1 cellular context compared by ENCODE assay signal in genomic region chr10:23438547-23439451, GRCh38.
TF ChIP-seq lines count a peak whose summit lies in the region.

A gene with protein sequence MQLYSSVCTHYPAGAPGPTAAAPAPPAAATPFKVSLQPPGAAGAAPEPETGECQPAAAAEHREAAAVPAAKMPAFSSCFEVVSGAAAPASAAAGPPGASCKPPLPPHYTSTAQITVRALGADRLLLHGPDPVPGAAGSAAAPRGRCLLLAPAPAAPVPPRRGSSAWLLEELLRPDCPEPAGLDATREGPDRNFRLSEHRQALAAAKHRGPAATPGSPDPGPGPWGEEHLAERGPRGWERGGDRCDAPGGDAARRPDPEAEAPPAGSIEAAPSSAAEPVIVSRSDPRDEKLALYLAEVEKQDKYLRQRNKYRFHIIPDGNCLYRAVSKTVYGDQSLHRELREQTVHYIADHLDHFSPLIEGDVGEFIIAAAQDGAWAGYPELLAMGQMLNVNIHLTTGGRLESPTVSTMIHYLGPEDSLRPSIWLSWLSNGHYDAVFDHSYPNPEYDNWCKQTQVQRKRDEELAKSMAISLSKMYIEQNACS (plus strand): TSS chr10:23439075. CDS start chr10:23439458, 383 bp downstream.

TF ChIP-seq in HepG2, 621 proteins besides CTCF, POLR2A, EP300 and RAD21 (continued from another document and continues in another):
- TF ChIP-seq PCBP1 (IDR thresholded peaks at IDR 0.05; ENCODE audit: borderline replicate concordance, low read depth, low read length): no peak
- no peak for TF ChIP-seq KLF9 (CRISPR knock-in tag; IDR thresholded peaks at IDR 0.05; ENCODE audit: low read depth)
- 0 out of 2 replicates have a peak, but pooled peaks have one; percentile 32 for TF ChIP-seq GATAD2A (CRISPR knock-in tag; IDR thresholded peaks at IDR 0.05)
- no peak for TF ChIP-seq GLMP (CRISPR knock-in tag; IDR thresholded peaks at IDR 0.05; ENCODE audit: borderline replicate concordance)
- TF ChIP-seq CBX1 (IDR thresholded peaks at IDR 0.05; ENCODE audit: low read depth): no peak
- 0 out of 2 replicates have a peak, but pooled peaks have one; percentile 35 for TF ChIP-seq RFXAP (CRISPR knock-in tag; IDR thresholded peaks at IDR 0.05; ENCODE audit: borderline replicate concordance)
- TF ChIP-seq MEF2D (CRISPR knock-in tag; IDR thresholded peaks at IDR 0.05): no peak
- TF ChIP-seq ZNF629 (CRISPR knock-in tag; conservative IDR thresholded peaks at IDR 0.05): no peak
- no peak; the same call in 1 of the 2 replicates for TF ChIP-seq ZSCAN9 (CRISPR knock-in tag; IDR thresholded peaks at IDR 0.05; ENCODE audit: borderline replicate concordance)
- peak; percentile 23; the same call in 1 of the 2 replicates for TF ChIP-seq CBFB (CRISPR knock-in tag; IDR thresholded peaks at IDR 0.05)
- peak; percentile 81; the same call in 1 of the 2 replicates for TF ChIP-seq CREB1 (IDR thresholded peaks at IDR 0.05)
- TF ChIP-seq CREB1 (CRISPR knock-in tag; IDR thresholded peaks at IDR 0.05): no peak
- TF ChIP-seq ZBTB7A (CRISPR knock-in tag; IDR thresholded peaks at IDR 0.05): no peak
- no peak for TF ChIP-seq ATF4 (CRISPR knock-in tag; IDR thresholded peaks at IDR 0.05)
- TF ChIP-seq SATB2 (CRISPR knock-in tag; IDR thresholded peaks at IDR 0.05): no peak
- no peak for TF ChIP-seq ZNF3 (CRISPR knock-in tag; IDR thresholded peaks at IDR 0.05)
- TF ChIP-seq PAX8 (CRISPR knock-in tag; IDR thresholded peaks at IDR 0.05; ENCODE audit: borderline replicate concordance): no peak
- TF ChIP-seq ZNF749 (CRISPR knock-in tag; IDR thresholded peaks at IDR 0.05; ENCODE audit: borderline replicate concordance): 0 out of 2 replicates have a peak, but pooled peaks have one; percentile 51
- peak; percentile 30; the same call in 1 of the 2 replicates for TF ChIP-seq KDM5B (CRISPR knock-in tag; IDR thresholded peaks at IDR 0.05; ENCODE audit: borderline replicate concordance)
- TF ChIP-seq ZNF792 (CRISPR knock-in tag; IDR thresholded peaks at IDR 0.05): no peak
- TF ChIP-seq ZNF567 (CRISPR knock-in tag; IDR thresholded peaks at IDR 0.05; ENCODE audit: borderline replicate concordance): no peak
- TF ChIP-seq ZNF253 (CRISPR knock-in tag; IDR thresholded peaks at IDR 0.05; ENCODE audit: borderline replicate concordance): no peak
- TF ChIP-seq ZNF746 (CRISPR knock-in tag; IDR thresholded peaks at IDR 0.05): no peak
- TF ChIP-seq ZFX (CRISPR knock-in tag; IDR thresholded peaks at IDR 0.05; ENCODE audit: low read depth): peak; percentile 67
- no peak for TF ChIP-seq SOX13 (IDR thresholded peaks at IDR 0.05)
- TF ChIP-seq SOX13 (CRISPR knock-in tag; conservative IDR thresholded peaks at IDR 0.05 in 1 of 2, IDR thresholded peaks at IDR 0.05 in 1 of 2): no peak
- TF ChIP-seq, protein P1, sequence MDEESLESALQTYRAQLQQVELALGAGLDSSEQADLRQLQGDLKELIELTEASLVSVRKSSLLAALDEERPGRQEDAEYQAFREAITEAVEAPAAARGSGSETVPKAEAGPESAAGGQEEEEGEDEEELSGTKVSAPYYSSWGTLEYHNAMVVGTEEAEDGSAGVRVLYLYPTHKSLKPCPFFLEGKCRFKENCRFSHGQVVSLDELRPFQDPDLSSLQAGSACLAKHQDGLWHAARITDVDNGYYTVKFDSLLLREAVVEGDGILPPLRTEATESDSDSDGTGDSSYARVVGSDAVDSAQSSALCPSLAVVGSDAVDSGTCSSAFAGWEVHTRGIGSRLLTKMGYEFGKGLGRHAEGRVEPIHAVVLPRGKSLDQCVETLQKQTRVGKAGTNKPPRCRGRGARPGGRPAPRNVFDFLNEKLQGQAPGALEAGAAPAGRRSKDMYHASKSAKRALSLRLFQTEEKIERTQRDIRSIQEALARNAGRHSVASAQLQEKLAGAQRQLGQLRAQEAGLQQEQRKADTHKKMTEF (CRISPR knock-in tag; IDR thresholded peaks at IDR 0.05): no peak
- no peak for TF ChIP-seq FOXM1 (CRISPR knock-in tag; IDR thresholded peaks at IDR 0.05)
- no peak for TF ChIP-seq ZNF773 (CRISPR knock-in tag; IDR thresholded peaks at IDR 0.05; ENCODE audit: borderline replicate concordance)
- TF ChIP-seq, protein P2, sequence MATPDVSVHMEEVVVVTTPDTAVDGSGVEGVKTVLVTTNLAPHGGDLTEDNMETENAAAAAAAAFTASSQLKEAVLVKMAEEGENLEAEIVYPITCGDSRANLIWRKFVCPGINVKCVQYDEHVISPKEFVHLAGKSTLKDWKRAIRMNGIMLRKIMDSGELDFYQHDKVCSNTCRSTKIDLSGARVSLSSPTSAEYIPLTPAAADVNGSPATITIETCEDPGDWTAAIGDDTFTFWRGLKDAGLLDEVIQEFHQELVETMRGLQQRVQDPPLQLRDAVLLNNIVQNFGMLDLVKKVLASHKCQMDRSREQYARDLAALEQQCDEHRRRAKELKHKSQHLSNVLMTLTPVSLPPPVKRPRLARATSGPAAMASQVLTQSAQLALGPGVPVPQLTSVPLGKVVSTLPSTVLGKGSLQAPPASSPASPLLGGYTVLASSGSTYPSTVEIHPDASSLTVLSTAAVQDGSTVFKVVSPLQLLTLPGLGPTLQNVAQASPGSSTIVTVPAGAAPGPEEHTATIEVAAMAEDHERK (CRISPR knock-in tag; IDR thresholded peaks at IDR 0.05; ENCODE audit: low read depth): no peak
- TF ChIP-seq ZNF251 (CRISPR knock-in tag; IDR thresholded peaks at IDR 0.05): no peak
- no peak for TF ChIP-seq ZNF142 (CRISPR knock-in tag; IDR thresholded peaks at IDR 0.05)
- TF ChIP-seq ZC3H13 (CRISPR knock-in tag; IDR thresholded peaks at IDR 0.05): no peak
- no peak for TF ChIP-seq NR3C1 (CRISPR knock-in tag; IDR thresholded peaks at IDR 0.05)
- TF ChIP-seq ZNF672 (CRISPR knock-in tag; IDR thresholded peaks at IDR 0.05): no peak
- no peak for TF ChIP-seq ZNF274 (CRISPR knock-in tag; IDR thresholded peaks at IDR 0.05)
- no peak for TF ChIP-seq ZNF552 (CRISPR knock-in tag; IDR thresholded peaks at IDR 0.05; ENCODE audit: borderline replicate concordance)
- TF ChIP-seq EED (CRISPR knock-in tag; IDR thresholded peaks at IDR 0.05): no peak
- TF ChIP-seq ZNF691 (CRISPR knock-in tag; IDR thresholded peaks at IDR 0.05; ENCODE audit: borderline replicate concordance, low read depth): no peak
- peak; percentile 73 for TF ChIP-seq SAP130 (CRISPR knock-in tag; IDR thresholded peaks at IDR 0.05; ENCODE audit: low read depth)
- TF ChIP-seq ZNF501 (CRISPR knock-in tag; IDR thresholded peaks at IDR 0.05): no peak
- no peak for TF ChIP-seq ZNF878 (CRISPR knock-in tag; IDR thresholded peaks at IDR 0.05)
- no peak for TF ChIP-seq GTF3A (CRISPR knock-in tag; conservative IDR thresholded peaks at IDR 0.05)
- TF ChIP-seq HNRNPK (IDR thresholded peaks at IDR 0.05; ENCODE audit: low read depth, low read length, poor library complexity, severe bottlenecking): no peak
- no peak for TF ChIP-seq ZSCAN31 (CRISPR knock-in tag; IDR thresholded peaks at IDR 0.05; ENCODE audit: low read depth)
- 0 out of 2 replicates have a peak, but pooled peaks have one; percentile 28 for TF ChIP-seq ZNF263 (CRISPR knock-in tag; IDR thresholded peaks at IDR 0.05)
- TF ChIP-seq ELF4 (CRISPR knock-in tag; IDR thresholded peaks at IDR 0.05; ENCODE audit: borderline replicate concordance): no peak
- TF ChIP-seq PCBP2 (optimal IDR thresholded peaks at IDR 0.05; ENCODE audit: low read depth, low read length, poor library complexity, severe bottlenecking): no peak
- no peak for TF ChIP-seq FOXA1 (IDR thresholded peaks at IDR 0.05)
- peak; percentile 90 for TF ChIP-seq FOXA1 (CRISPR knock-in tag; IDR thresholded peaks at IDR 0.05)
- no peak for TF ChIP-seq MTF2 (CRISPR knock-in tag; IDR thresholded peaks at IDR 0.05; ENCODE audit: borderline replicate concordance)
- TF ChIP-seq TAF15 (IDR thresholded peaks at IDR 0.05; ENCODE audit: low read depth, low read length, poor library complexity, severe bottlenecking): no peak
- TF ChIP-seq, protein P3, sequence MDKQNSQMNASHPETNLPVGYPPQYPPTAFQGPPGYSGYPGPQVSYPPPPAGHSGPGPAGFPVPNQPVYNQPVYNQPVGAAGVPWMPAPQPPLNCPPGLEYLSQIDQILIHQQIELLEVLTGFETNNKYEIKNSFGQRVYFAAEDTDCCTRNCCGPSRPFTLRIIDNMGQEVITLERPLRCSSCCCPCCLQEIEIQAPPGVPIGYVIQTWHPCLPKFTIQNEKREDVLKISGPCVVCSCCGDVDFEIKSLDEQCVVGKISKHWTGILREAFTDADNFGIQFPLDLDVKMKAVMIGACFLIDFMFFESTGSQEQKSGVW (CRISPR knock-in tag; IDR thresholded peaks at IDR 0.05; ENCODE audit: borderline replicate concordance): no peak
- TF ChIP-seq, protein P4, sequence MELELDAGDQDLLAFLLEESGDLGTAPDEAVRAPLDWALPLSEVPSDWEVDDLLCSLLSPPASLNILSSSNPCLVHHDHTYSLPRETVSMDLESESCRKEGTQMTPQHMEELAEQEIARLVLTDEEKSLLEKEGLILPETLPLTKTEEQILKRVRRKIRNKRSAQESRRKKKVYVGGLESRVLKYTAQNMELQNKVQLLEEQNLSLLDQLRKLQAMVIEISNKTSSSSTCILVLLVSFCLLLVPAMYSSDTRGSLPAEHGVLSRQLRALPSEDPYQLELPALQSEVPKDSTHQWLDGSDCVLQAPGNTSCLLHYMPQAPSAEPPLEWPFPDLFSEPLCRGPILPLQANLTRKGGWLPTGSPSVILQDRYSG (CRISPR knock-in tag; IDR thresholded peaks at IDR 0.05): peak; percentile 77; the same call in 1 of the 2 replicates
- TF ChIP-seq ESRRA (CRISPR knock-in tag; IDR thresholded peaks at IDR 0.05; ENCODE audit: low read depth): no peak; the same call in 1 of the 2 replicates
- TF ChIP-seq, protein P5, sequence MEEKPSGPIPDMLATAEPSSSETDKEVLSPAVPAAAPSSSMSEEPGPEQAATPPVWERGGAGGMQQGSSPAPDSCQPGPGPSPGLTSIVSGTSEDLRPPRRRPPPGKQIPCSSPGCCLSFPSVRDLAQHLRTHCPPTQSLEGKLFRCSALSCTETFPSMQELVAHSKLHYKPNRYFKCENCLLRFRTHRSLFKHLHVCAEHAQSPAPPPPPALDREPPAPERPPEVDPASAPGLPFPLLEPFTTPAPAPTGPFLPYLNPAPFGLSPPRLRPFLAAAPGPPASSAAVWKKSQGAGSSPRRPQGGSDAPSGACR (CRISPR knock-in tag; IDR thresholded peaks at IDR 0.05): no peak
- peak; percentile 75 for TF ChIP-seq SP4 (CRISPR knock-in tag; IDR thresholded peaks at IDR 0.05)
- TF ChIP-seq RFXANK (CRISPR knock-in tag; IDR thresholded peaks at IDR 0.05): no peak
